5 cellular contexts compared by ENCODE assay signal in the genomic region with DNA sequence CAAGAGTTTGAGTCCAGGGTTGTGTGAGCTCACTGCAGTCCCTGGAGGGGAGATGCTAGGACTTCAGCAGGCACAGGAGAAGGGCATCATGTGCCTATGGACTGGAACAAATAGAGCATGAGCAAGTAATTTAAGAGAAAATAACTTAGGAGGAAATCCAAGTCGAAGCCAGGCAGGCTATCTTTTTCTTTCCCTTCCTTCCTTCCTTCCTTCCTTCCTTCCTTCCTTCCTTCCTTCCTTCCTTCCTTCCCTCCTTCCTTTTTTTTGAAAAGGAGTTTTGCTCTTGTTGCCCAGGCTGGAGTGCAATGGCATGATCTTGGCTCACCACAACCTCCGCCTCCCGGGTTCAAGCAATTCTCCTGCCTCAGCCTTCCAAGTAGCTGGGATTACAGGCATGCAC. TPM values are rescaled to one million over a fixed set of nuclear protein-coding genes. Genes with fewer than 3 reads are reported as not detected.
A peak's percentile ranks its signal among the peaks of the same experiment; 100 is the strongest.
DNase-seq lines count a peak whose midpoint lies in the region; TF ChIP-seq lines count a peak whose summit lies in the region.
"Not testable (repeated sequence)": the region's sequence is repeated elsewhere in the genome, so short reads cannot be mapped to it uniquely, and the experiment has no call there.

No MANE protein-coding gene starts in this region.

- H3K27me3 Mint-ChIP-seq in type B pancreatic cell: peaks cover 74% of the 10 kb centered on the region

- CTCF ChIA-PET in A673 (lab: Charles Lee): not testable (repeated sequence)
- CTCF ChIA-PET in HEK293 (lab: Yijun Ruan, JAX): interaction anchor here (0.5 to 1.3 kb wide), 2 partner anchors 22 to 241 kb away, joined by 3 read pairs; no protein-coding TSS in a partner anchor

- H3K4me1 Mint-ChIP-seq in type B pancreatic cell (ENCODE audit: unreplicated experiment): not testable (repeated sequence)

- TF ChIP-seq CTCF in A673 (conservative IDR thresholded peaks at IDR 0.05; ENCODE audit: low read depth, low read length); HEK293 (tag by site-specific recombination; IDR thresholded peaks at IDR 0.05); type B pancreatic cell (conservative IDR thresholded peaks at IDR 0.05): not testable (repeated sequence)

- not testable (repeated sequence) for H3K9me3 Mint-ChIP-seq in type B pancreatic cell

- not testable (repeated sequence) for H3K27ac Mint-ChIP-seq in type B pancreatic cell

- POLR2A ChIA-PET in A673 (lab: Charles Lee; ENCODE audit: low non-redundant PET); HEK293 (lab: Yijun Ruan, JAX): not testable (repeated sequence)

- not testable (repeated sequence) for H4K20me1 ChIP-seq in BLaER1

- intact Hi-C loops in A673 (cut with micrococcal nuclease; ENCODE audit: unreplicated experiment): loop anchor here (5.0 kb wide), 1 partner anchor 231 kb away; no protein-coding TSS in a partner anchor

- not testable (repeated sequence) for H3K4me3 ChIP-seq in A673 (ENCODE audit: low read depth, low read length, poor library complexity, severe bottlenecking); BLaER1; HEK293 (ENCODE audit: low read depth, low read length); SK-N-MC

- not testable (repeated sequence) for H3K9me3 ChIP-seq in A673 (ENCODE audit: low read depth, low read length, poor library complexity, severe bottlenecking); BLaER1; HEK293 (ENCODE audit: control insufficient read depth, insufficient read depth, low read depth, low read length); SK-N-MC (ENCODE audit: low read depth, low read length)

- peak overlapping the region; percentile 23 for H3K4me3 Mint-ChIP-seq in type B pancreatic cell

- H3K4me1 ChIP-seq in A673 (ENCODE audit: insufficient read depth, low read length, poor library complexity, severe bottlenecking): peaks cover 38% of the 10 kb centered on the region
- not testable (repeated sequence) for H3K4me1 ChIP-seq in BLaER1; HEK293 (ENCODE audit: control insufficient read depth, insufficient read depth, low read length)

- not testable (repeated sequence) for BruUV-seq in A673 (replicated peaks; lab: Mats Ljungman, UMichigan)

- H3K9ac ChIP-seq in BLaER1; SK-N-MC (ENCODE audit: insufficient read length): not testable (repeated sequence)

- H3K36me3 ChIP-seq in A673 (ENCODE audit: insufficient read depth, low read length, poor library complexity, severe bottlenecking); BLaER1; HEK293 (ENCODE audit: control insufficient read depth in 2 of 2, insufficient read depth in 1 of 2, low read length in 2 of 2); SK-N-MC (ENCODE audit: insufficient read depth, low read length): not testable (repeated sequence)

- not testable (repeated sequence) for H3K27me3 ChIP-seq in A673 (replicated peaks; ENCODE audit: insufficient read depth, low read depth, low read length, poor library complexity); BLaER1

- 0 out of 2 replicates have a peak overlapping the region, but pooled peaks have one; percentile 23 for H3K4me2 ChIP-seq in BLaER1

- H3K27ac ChIP-seq in A673 (ENCODE audit: low read depth, low read length, poor library complexity, severe bottlenecking) (peak overlapping the region; percentile 56), SK-N-MC (peak overlapping the region; percentile 85; the same call in 1 of the 2 replicates)
- H3K27ac ChIP-seq in BLaER1; HEK293 (ENCODE audit: extremely low read depth, low read depth, low read length): not testable (repeated sequence)

- peak; percentile 75 for DNase-seq in A673 (ENCODE audit: low spot score)
- peak; percentile 72 for DNase-seq in SK-N-MC (ENCODE audit: low read depth, low spot score)
- not testable (repeated sequence) for DNase-seq in type B pancreatic cell (ENCODE audit: extremely low spot score, unreplicated experiment)

- H3K36me3 Mint-ChIP-seq in type B pancreatic cell: not testable (repeated sequence)

TF ChIP-seq in HEK293, 187 proteins besides CTCF, POLR2A, EP300 and RAD21:
- TF ChIP-seq ZNF366 (tag by site-specific recombination; conservative IDR thresholded peaks at IDR 0.05): peak; percentile 72

RNA-seq across cellular contexts. Expression of gene CD83, which starts 33.7 kb away (rescaled TPM):
- total RNA-seq in A673 (2021) (14.4 and 15.0 TPM in 2 replicates), type B pancreatic cell (ENCODE audit: low replicate concordance) (1.7 and 7.7 TPM in 2 replicates)
